Comparison of ENCODE assay signal across 8 cellular contexts in the genomic region with DNA sequence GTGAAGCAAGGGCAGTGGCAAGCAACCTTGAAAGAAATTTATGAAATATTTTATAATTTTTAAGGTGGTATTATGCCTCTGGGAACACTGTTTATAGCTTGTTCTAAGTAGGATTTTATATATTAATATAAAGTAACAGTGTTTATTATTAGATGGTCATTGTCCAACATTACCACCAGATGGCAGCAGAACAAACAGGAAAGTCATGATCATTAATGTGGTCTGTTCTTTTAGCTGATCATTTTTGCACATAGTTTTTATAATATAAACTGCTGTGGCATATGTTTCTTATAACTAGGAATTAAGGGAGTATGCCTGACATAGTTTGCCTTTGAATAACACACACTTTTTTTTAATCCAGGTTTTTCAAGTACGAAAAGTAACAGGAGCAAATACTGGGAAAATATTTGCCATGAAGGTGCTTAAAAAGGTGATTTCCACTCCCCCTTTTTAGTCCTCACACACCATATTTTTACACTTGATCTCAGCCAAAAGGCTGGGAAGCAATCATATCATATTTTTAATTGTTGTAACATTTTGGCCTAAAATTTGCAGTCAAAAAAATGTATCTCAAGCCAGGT. TPM values are rescaled to one million over a fixed set of nuclear protein-coding genes. Genes with fewer than 3 reads are reported as not detected.
DNase-seq lines count a peak whose midpoint lies in the region; ATAC-seq and TF ChIP-seq lines count a peak whose summit lies in the region.

No MANE protein-coding gene starts in this region.

- H3K79me2 ChIP-seq in Karpas-422 (ENCODE audit: low read length) (peaks cover 13% of the 10 kb centered on the region), osteoblast (ENCODE audit: insufficient read depth, low read length) (peaks cover 2% of the 10 kb centered on the region)

- H3K9ac ChIP-seq in Karpas-422 (ENCODE audit: low read length): no peak overlapping the region

- ATAC-seq in esophagus mucosa (peak; percentile 35), GM21515 (IDR thresholded peaks at IDR 0.05; ENCODE audit: unreplicated experiment) (no peak), GM19455 (IDR thresholded peaks at IDR 0.05; ENCODE audit: unreplicated experiment) (no peak)

- H3K36me3 ChIP-seq in Karpas-422 (ENCODE audit: insufficient read depth, low read length) (peaks cover 35% of the 10 kb centered on the region), osteoblast (ENCODE audit: insufficient read depth, low read length) (peaks cover 36% of the 10 kb centered on the region)

- no peak overlapping the region for H2AFZ ChIP-seq in Karpas-422 (ENCODE audit: low read length)
- no peak overlapping the region for H2AFZ ChIP-seq in osteoblast (ENCODE audit: low read length)

- H3K4me2 ChIP-seq in Karpas-422 (ENCODE audit: low read depth, low read length, poor library complexity, severe bottlenecking) (no peak overlapping the region), osteoblast (ENCODE audit: insufficient read depth, low read length) (no peak overlapping the region)

- no peaks in the 10 kb centered on the region for H3K9me3 ChIP-seq in Karpas-422 (ENCODE audit: low read length)
- H3K9me3 ChIP-seq in osteoblast (ENCODE audit: low read depth, low read length): no peaks in the 10 kb centered on the region

- H3K9me2 ChIP-seq in Karpas-422 (replicated peaks; ENCODE audit: insufficient read depth, low read length): no peaks in the 10 kb centered on the region

- H4K20me1 ChIP-seq in Karpas-422 (ENCODE audit: insufficient read depth, low read depth, low read length): no peaks in the 10 kb centered on the region
- peaks cover 5% of the 10 kb centered on the region for H4K20me1 ChIP-seq in osteoblast (ENCODE audit: insufficient read depth, low read length)

- H3K27me3 ChIP-seq in Karpas-422 (ENCODE audit: low read length) (no peaks in the 10 kb centered on the region), osteoblast (ENCODE audit: insufficient read depth, low read length) (no peaks in the 10 kb centered on the region)

- no peaks in the 10 kb centered on the region for H3K4me1 ChIP-seq in Karpas-422 (ENCODE audit: low read length)
- no peaks in the 10 kb centered on the region for H3K4me1 ChIP-seq in osteoblast (ENCODE audit: insufficient read depth, low read length)

- peak; percentile 2 to 66 (median 33) for DNase-seq in NCI-H1417 (lab: John Stamatoyannopoulos, UW)
- DNase-seq in NCI-H1417 treated with DMSO at 0.1 percent for 48 hours (lab: John Stamatoyannopoulos, UW): no peak
- DNase-seq in Karpas-422: peak; percentile 80
- peak; percentile 64 for DNase-seq in RWPE1 (ENCODE audit: low spot score)
- peak; percentile 66 for DNase-seq in osteoblast (ENCODE audit: insufficient read length, low spot score, missing footprints)

- H3K4me3 ChIP-seq in Karpas-422 (ENCODE audit: low read length) (no peak overlapping the region), osteoblast (ENCODE audit: insufficient read depth, low read length) (no peak overlapping the region)

- POLR2A ChIA-PET in RWPE1 (lab: Yijun Ruan, JAX; ENCODE audit: low non-redundant PET): no interaction called here

- H3K27ac ChIP-seq in Karpas-422 (ENCODE audit: low read length) (no peak overlapping the region), RWPE1 (no peak overlapping the region), osteoblast (ENCODE audit: low read depth, low read length) (no peak overlapping the region)

- TF ChIP-seq CTCF in RWPE1 (conservative IDR thresholded peaks at IDR 0.05; ENCODE audit: low read depth) (peak; percentile 79), osteoblast (IDR thresholded peaks at IDR 0.05; ENCODE audit: extremely low read depth, low read depth, low read length) (peak; percentile 65)

- CTCF ChIA-PET in RWPE1 (lab: Yijun Ruan, JAX): interaction anchor here (0.6 to 1.4 kb wide), 11 partner anchors 9 to 1167 kb away, joined by 3 to 13 read pairs (median 4); partner anchors contain the start of gene TUBD1

RNA-seq across cellular contexts. Expression of gene RPS6KB1, which starts 21.4 kb away (rescaled TPM):
- 22.0 and 22.8 TPM in 2 replicates for total RNA-seq in Karpas-422 (2014; rRNA removed; shearing (Covaris generic); ENCODE audit: low replicate concordance)
- total RNA-seq in esophagus mucosa (36.6 TPM), osteoblast (29.0 and 30.4 TPM in 2 replicates)

RNA-seq across cellular contexts. Expression of gene TUBD1, which starts 21.6 kb away (rescaled TPM):
- total RNA-seq in Karpas-422 (2014; rRNA removed; shearing (Covaris generic); ENCODE audit: low replicate concordance): 3.1 and 7.3 TPM in 2 replicates
- total RNA-seq in esophagus mucosa (12.5 TPM), osteoblast (4.0 and 4.4 TPM in 2 replicates)

RNA-seq across cellular contexts. Expression of gene RNFT1, which starts 50.2 kb away (rescaled TPM):
- 16.4 and 33.9 TPM in 2 replicates for total RNA-seq in Karpas-422 (2014; rRNA removed; shearing (Covaris generic); ENCODE audit: low replicate concordance)
- total RNA-seq in esophagus mucosa (10.1 TPM), osteoblast (15.6 and 17.7 TPM in 2 replicates)
